1 cellular context compared by ENCODE assay signal in the genomic region with DNA sequence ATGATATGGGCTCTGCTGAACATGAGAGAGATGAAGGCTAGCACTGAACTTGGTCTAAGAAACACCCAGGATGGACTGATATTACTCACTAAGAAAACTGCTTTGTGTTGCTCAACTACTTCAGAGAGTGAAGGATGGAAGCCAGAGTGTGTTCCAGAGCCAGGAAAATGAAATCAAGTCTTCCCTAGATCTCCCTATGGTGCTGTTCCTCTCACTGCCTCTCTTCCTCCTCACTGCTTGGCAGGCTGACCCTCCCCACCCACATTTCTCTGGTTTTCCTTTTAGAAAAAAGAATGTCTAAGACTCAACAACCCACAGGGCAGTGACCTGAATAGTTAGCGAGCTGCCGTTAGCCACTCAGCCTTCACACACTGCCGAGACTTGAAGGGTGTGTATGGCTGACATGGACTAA.
TF ChIP-seq lines count a peak whose summit lies in the region.

No MANE protein-coding gene starts in this region.

TF ChIP-seq in GM23338, 12 proteins besides CTCF, POLR2A, EP300 and RAD21 (continued from another document):
- TF ChIP-seq, protein P1, sequence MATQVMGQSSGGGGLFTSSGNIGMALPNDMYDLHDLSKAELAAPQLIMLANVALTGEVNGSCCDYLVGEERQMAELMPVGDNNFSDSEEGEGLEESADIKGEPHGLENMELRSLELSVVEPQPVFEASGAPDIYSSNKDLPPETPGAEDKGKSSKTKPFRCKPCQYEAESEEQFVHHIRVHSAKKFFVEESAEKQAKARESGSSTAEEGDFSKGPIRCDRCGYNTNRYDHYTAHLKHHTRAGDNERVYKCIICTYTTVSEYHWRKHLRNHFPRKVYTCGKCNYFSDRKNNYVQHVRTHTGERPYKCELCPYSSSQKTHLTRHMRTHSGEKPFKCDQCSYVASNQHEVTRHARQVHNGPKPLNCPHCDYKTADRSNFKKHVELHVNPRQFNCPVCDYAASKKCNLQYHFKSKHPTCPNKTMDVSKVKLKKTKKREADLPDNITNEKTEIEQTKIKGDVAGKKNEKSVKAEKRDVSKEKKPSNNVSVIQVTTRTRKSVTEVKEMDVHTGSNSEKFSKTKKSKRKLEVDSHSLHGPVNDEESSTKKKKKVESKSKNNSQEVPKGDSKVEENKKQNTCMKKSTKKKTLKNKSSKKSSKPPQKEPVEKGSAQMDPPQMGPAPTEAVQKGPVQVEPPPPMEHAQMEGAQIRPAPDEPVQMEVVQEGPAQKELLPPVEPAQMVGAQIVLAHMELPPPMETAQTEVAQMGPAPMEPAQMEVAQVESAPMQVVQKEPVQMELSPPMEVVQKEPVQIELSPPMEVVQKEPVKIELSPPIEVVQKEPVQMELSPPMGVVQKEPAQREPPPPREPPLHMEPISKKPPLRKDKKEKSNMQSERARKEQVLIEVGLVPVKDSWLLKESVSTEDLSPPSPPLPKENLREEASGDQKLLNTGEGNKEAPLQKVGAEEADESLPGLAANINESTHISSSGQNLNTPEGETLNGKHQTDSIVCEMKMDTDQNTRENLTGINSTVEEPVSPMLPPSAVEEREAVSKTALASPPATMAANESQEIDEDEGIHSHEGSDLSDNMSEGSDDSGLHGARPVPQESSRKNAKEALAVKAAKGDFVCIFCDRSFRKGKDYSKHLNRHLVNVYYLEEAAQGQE (IDR thresholded peaks at IDR 0.05; ENCODE audit: unreplicated experiment): no peak
- no peak for TF ChIP-seq ZNF331 (CRISPR knock-in tag; IDR thresholded peaks at IDR 0.05; ENCODE audit: low read depth)
- no peak for TF ChIP-seq STAT1 (IDR thresholded peaks at IDR 0.05; ENCODE audit: unreplicated experiment)
